35 cellular contexts compared by ENCODE assay signal in the genomic region with DNA sequence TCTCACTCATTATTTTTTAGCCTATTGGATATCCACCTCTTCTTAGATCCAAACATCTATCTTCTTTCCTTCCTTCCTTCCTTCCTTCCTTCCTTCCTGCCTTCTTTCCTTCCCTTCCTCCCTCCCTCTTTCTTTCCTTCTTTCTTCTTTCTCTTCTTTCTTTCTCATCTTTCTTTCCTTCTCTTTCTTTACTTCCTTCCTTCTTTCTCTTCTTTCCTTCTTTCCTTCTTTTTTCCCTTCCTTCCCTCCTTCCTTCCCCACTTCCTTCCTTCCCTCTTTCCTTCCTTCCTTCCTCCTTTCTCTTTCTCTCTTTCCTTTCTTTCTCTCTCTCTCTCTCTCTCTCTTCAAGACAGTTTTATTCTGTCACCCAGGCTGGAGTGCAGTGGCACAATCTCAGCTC.
"Had no signal": no experiment of that assay in that cellular context is flagged by ENCODE, and none has a peak within 500 bp of the region (broad histone marks: within the 10 kb centered on the region; RNA-seq: fewer than 3 reads in every experiment).

No MANE protein-coding gene starts in this region.

- H3K9me3 ChIP-seq: MG63 had no signal

- H3K36me3 ChIP-seq: MG63 had no signal

- DNase-seq: Kasumi-1, MG63, MM.1S, NCI-H1048, NCI-H1092, NCI-H1092 treated with DMSO at 0.1 percent for 48 hours, NCI-H1105, NCI-H1105 treated with DMSO at 0.1 percent for 48 hours, NCI-H1417, NCI-H1417 treated with DMSO at 0.1 percent for 48 hours, NCI-H1436, NCI-H1436 treated with DMSO at 0.1 percent for 48 hours, NCI-H146, NCI-H1694, NCI-H1694 treated with DMSO at 0.1 percent for 48 hours, NCI-H187, NCI-H187 treated with DMSO at 0.1 percent for 48 hours, NCI-H1930, NCI-H2029, NCI-H2029 treated with DMSO at 0.1 percent for 48 hours, NCI-H2081, NCI-H2081 treated with DMSO at 0.1 percent for 48 hours, NCI-H2107, NCI-H2171, NCI-H2171 treated with DMSO at 0.1 percent for 48 hours, NCI-H2227 treated with DMSO at 0.1 percent for 48 hours, NCI-H226, NCI-H345, NCI-H446, NCI-H446 treated with DMSO at 0.1 percent for 48 hours, NCI-H510A, NCI-H510A treated with DMSO at 0.1 percent for 48 hours, NCI-H524, NCI-H524 treated with DMSO at 0.1 percent for 48 hours, NCI-H526 had no signal

- H3K4me3 ChIP-seq: MG63 had no signal

- H3K27me3 ChIP-seq: MG63 had no signal
